9 cellular contexts compared by ENCODE assay signal in the genomic region with DNA sequence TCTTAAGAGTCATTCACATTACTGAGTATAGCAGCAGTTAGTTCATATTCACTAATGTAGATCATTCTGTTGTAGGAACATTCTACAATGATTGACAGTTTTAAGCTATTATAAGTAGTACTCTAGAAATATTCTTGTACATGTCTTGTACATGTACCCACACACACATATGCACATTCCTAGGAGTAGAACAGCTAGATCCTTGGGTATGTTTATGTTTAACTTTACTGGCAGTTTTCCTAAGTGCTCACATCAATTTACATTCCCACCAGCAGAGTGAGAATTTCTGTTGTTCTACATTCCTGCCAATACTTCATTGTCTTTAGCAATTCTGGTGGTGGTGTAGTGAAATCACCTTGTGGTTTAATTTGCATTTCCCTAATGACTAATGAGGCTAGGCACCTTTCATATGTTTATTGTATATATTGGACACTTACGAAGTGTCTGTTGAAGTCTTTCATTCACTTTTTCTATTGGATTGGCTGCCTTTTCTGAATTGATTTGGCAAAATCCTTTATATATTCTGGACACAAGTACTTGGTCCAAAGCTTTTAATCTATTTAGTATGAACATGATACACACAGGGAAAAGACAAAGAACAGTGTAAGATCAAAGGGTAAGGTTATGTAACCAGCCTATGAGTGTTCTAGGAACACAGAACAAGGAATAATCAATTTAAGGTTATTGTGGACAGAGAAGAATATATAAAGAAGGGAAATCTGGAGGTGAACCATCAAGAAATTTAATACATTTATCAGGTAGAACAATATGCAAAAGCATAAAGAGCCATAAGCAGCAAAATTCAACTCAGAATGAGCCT.
DNase-seq lines count a peak whose midpoint lies in the region; ATAC-seq and TF ChIP-seq lines count a peak whose summit lies in the region.
"Had no signal": no experiment of that assay in that cellular context is flagged by ENCODE, and none has a peak within 500 bp of the region (broad histone marks: within the 10 kb centered on the region; RNA-seq: fewer than 3 reads in every experiment).

No MANE protein-coding gene starts in this region.

- DNase-seq in GM12864 (ENCODE audit: low read depth) = peak; percentile 10
- DNase-seq in fibroblast of gingiva (ENCODE audit: low read depth) = peak; percentile 52
- no peak for DNase-seq in dermis blood vessel endothelial cell
- DNase-seq in SW 1271 (lab: John Stamatoyannopoulos, UW) = no peak
- DNase-seq in progenitor cell of endocrine pancreas (ENCODE audit: low spot score, unreplicated experiment) = no peak
- no peak for DNase-seq in body of pancreas
- DNase-seq: activated CD4-positive, alpha-beta T cell treated with anti-CD3 and anti-CD28 coated beads, Interleukin-2, amount 50 U/mL, for 48 hours had no signal

- H3K4me3 Mint-ChIP-seq in progenitor cell of endocrine pancreas (ENCODE audit: low read depth) = no peak overlapping the region

- intact Hi-C loops in body of pancreas (cut with DNase I) = no loop called here

- H3K27me3 ChIP-seq in body of pancreas = no peaks in the 10 kb centered on the region

- peak overlapping the region in 1 of 4 donors; percentile 5 for H3K27ac ChIP-seq in body of pancreas

- no peak overlapping the region for H3K27ac Mint-ChIP-seq in progenitor cell of endocrine pancreas

- H3K4me3 ChIP-seq in GM12864 (ENCODE audit: low read depth, low read length) = no peak overlapping the region
- no peak overlapping the region for H3K4me3 ChIP-seq in body of pancreas

- TF ChIP-seq CTCF in GM12864 (IDR thresholded peaks at IDR 0.05; ENCODE audit: low read depth, low read length, missing control alignments) (no peak), progenitor cell of endocrine pancreas (IDR thresholded peaks at IDR 0.05; ENCODE audit: unreplicated experiment) (no peak), body of pancreas (IDR thresholded peaks at IDR 0.05) (peak in 2 of 7 experiments; percentile 28 to 33)

- WGBS in body of pancreas, 2 donors = 56 to 68% methylated on average over 1 of the region's 1 CpG

- no peaks in the 10 kb centered on the region for H3K36me3 ChIP-seq in body of pancreas (replicated peaks in 1 of 2; ENCODE audit: insufficient read depth in 1 of 2, low read depth in 2 of 2)

- peaks cover 8% of the 10 kb centered on the region for H3K4me1 Mint-ChIP-seq in progenitor cell of endocrine pancreas (ENCODE audit: low read depth)

- no peaks in the 10 kb centered on the region for H3K36me3 Mint-ChIP-seq in progenitor cell of endocrine pancreas (ENCODE audit: insufficient read depth)

- TF ChIP-seq POLR2A in body of pancreas (IDR thresholded peaks at IDR 0.05) = no peak

- no peaks in the 10 kb centered on the region for H3K9me3 Mint-ChIP-seq in progenitor cell of endocrine pancreas (ENCODE audit: low read depth)

- peak; percentile 76 for ATAC-seq in GM21447 (IDR thresholded peaks at IDR 0.05; ENCODE audit: unreplicated experiment)
- peak; percentile 90 for ATAC-seq in HG03442 (IDR thresholded peaks at IDR 0.05; ENCODE audit: unreplicated experiment)
- ATAC-seq in body of pancreas = no peak

- peaks cover 15% of the 10 kb centered on the region for H3K4me1 ChIP-seq in body of pancreas

- H3K9me3 ChIP-seq in body of pancreas = no peaks in the 10 kb centered on the region

- H3K27me3 Mint-ChIP-seq in progenitor cell of endocrine pancreas = no peaks in the 10 kb centered on the region

Comparison
In these comparisons a context has a peak if more than half of its experiments do, and no peak if none do; other contexts are left out.
1. DNase-seq: peak in GM12864 (single experiment) and fibroblast of gingiva (single experiment); none in dermis blood vessel endothelial cell (single experiment), SW 1271 (0 of 2), progenitor cell of endocrine pancreas (single experiment) and body of pancreas (0 of 4).